Comparison of ENCODE assay signal across 13 cellular contexts in the genomic region with DNA sequence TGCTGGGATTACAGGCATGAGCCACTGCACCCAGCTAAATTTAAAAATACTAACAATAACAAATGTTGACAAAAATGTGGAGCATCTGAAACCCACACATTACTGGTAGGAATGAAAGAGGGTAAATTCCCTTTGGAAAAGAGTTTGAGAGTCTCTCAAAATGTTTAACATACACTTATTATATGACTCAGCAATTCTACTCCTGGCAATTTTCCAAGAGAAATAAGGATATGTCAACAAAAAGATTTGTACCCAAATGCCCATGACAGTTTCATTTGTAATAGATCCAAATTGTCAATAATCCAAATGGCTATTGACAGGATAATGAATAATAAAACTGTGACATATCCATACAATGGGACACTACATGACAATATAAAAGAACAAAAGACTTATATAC. TPM values are rescaled to one million over a fixed set of nuclear protein-coding genes. Genes with fewer than 3 reads are reported as not detected.
DNase-seq lines count a peak whose midpoint lies in the region; ATAC-seq and TF ChIP-seq lines count a peak whose summit lies in the region.
"Had no signal": no experiment of that assay in that cellular context is flagged by ENCODE, and none has a peak within 500 bp of the region (broad histone marks: within the 10 kb centered on the region; RNA-seq: fewer than 3 reads in every experiment).

No MANE protein-coding gene starts in this region.

- no peaks in the 10 kb centered on the region for H3K36me3 Mint-ChIP-seq in WTC11
- peaks cover 13% of the 10 kb centered on the region for H3K36me3 Mint-ChIP-seq in natural killer cell treated with Interleukin-12 subunit alpha and Interleukin-12 subunit beta and Interleukin-15 and Interleukin-18, amount 100 ng/mL, for 72 hours

- no peak for TF ChIP-seq CTCF in WTC11 (IDR thresholded peaks at IDR 0.05)

- H3K4me3 Mint-ChIP-seq in WTC11, result no peak overlapping the region
- no peak overlapping the region for H3K4me3 Mint-ChIP-seq in natural killer cell treated with Interleukin-12 subunit alpha and Interleukin-12 subunit beta and Interleukin-15 and Interleukin-18, amount 100 ng/mL, for 72 hours
- H3K4me3 Mint-ChIP-seq: central memory CD8-positive, alpha-beta T cell had no signal

- H3K9me3 Mint-ChIP-seq in WTC11, result no peaks in the 10 kb centered on the region
- H3K9me3 Mint-ChIP-seq in natural killer cell treated with Interleukin-12 subunit alpha and Interleukin-12 subunit beta and Interleukin-15 and Interleukin-18, amount 100 ng/mL, for 72 hours, result no peaks in the 10 kb centered on the region
- H3K9me3 Mint-ChIP-seq: central memory CD8-positive, alpha-beta T cell had no signal

- TF ChIP-seq EP300 in Ishikawa (IDR thresholded peaks at IDR 0.05; ENCODE audit: borderline replicate concordance), result no peak

- H3K27me3 Mint-ChIP-seq in WTC11 (ENCODE audit: low read depth), result no peaks in the 10 kb centered on the region
- no peaks in the 10 kb centered on the region for H3K27me3 Mint-ChIP-seq in natural killer cell treated with Interleukin-12 subunit alpha and Interleukin-12 subunit beta and Interleukin-15 and Interleukin-18, amount 100 ng/mL, for 72 hours
- H3K27me3 Mint-ChIP-seq: central memory CD8-positive, alpha-beta T cell had no signal

- no peak for ATAC-seq in WTC11
- ATAC-seq in natural killer cell treated with Interleukin-12 subunit alpha and Interleukin-12 subunit beta and Interleukin-15 and Interleukin-18, amount 100 ng/mL, for 72 hours, result no peak
- no peak for ATAC-seq in HG03439 (IDR thresholded peaks at IDR 0.05; ENCODE audit: unreplicated experiment)

- no peaks in the 10 kb centered on the region for H3K4me1 Mint-ChIP-seq in WTC11
- H3K4me1 Mint-ChIP-seq in natural killer cell treated with Interleukin-12 subunit alpha and Interleukin-12 subunit beta and Interleukin-15 and Interleukin-18, amount 100 ng/mL, for 72 hours (ENCODE audit: low read depth in 2 of 2), result peaks cover 33 to 38% of the 10 kb centered on the region in 2 donors

- no peak for TF ChIP-seq RAD21 in Ishikawa (IDR thresholded peaks at IDR 0.05; ENCODE audit: low read depth)

- CTCF ChIA-PET in WTC11 (lab: Charles Lee), result no interaction called here

- POLR2A ChIA-PET in WTC11 (lab: Charles Lee), result interaction anchor here (1.1 kb wide), 1 partner anchor 58 kb away, joined by 4 read pairs; the partner anchor contains the start of gene FBXO40

- DNase-seq in NCI-H82 (lab: John Stamatoyannopoulos, UW) (peak; percentile 16), NCI-H82 treated with DMSO at 0.1 percent for 48 hours (lab: John Stamatoyannopoulos, UW; ENCODE audit: unreplicated experiment) (no peak), WTC11 (ENCODE audit: low spot score) (no peak), germinal center (ENCODE audit: low spot score) (no peak)
- no peak for DNase-seq in natural killer cell treated with Interleukin-12 subunit alpha and Interleukin-12 subunit beta and Interleukin-15 and Interleukin-18, amount 100 ng/mL, for 72 hours (ENCODE audit: low spot score)
- DNase-seq in activated CD4-positive, alpha-beta T cell treated with anti-CD3 and anti-CD28 coated beads for 48 hours, result no peak
- DNase-seq: GF-D8, NCI-H2107, ovary, WERI-Rb-1 had no signal

- peak overlapping the region; percentile 66; the same call in 1 of the 2 replicates for H3K27ac Mint-ChIP-seq in WTC11
- peak overlapping the region; percentile 14 to 68 for H3K27ac Mint-ChIP-seq in natural killer cell treated with Interleukin-12 subunit alpha and Interleukin-12 subunit beta and Interleukin-15 and Interleukin-18, amount 100 ng/mL, for 72 hours

TF ChIP-seq in Ishikawa, 13 proteins besides CTCF, POLR2A, EP300 and RAD21:
- TF ChIP-seq NFIC (IDR thresholded peaks at IDR 0.05) (0 out of 2 replicates have a peak, but pooled peaks have one; percentile 36), TEAD4 (IDR thresholded peaks at IDR 0.05) (no peak)
TF ChIP-seq in Ishikawa: peak in this region for 1.

TF ChIP-seq in WTC11, 78 proteins besides CTCF, POLR2A, EP300 and RAD21 (continues in another document):
- no peak for TF ChIP-seq AFF4 (CRISPR knock-in tag; IDR thresholded peaks at IDR 0.05; ENCODE audit: borderline replicate concordance)
- no peak for TF ChIP-seq NR1H2 (CRISPR knock-in tag; IDR thresholded peaks at IDR 0.05)
- no peak for TF ChIP-seq ZNF532 (CRISPR knock-in tag; IDR thresholded peaks at IDR 0.05; ENCODE audit: borderline replicate concordance)
- TF ChIP-seq, protein P1, sequence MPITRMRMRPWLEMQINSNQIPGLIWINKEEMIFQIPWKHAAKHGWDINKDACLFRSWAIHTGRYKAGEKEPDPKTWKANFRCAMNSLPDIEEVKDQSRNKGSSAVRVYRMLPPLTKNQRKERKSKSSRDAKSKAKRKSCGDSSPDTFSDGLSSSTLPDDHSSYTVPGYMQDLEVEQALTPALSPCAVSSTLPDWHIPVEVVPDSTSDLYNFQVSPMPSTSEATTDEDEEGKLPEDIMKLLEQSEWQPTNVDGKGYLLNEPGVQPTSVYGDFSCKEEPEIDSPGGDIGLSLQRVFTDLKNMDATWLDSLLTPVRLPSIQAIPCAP (CRISPR knock-in tag; IDR thresholded peaks at IDR 0.05), result no peak

RNA-seq across cellular contexts. Expression of gene HCLS1, which starts 9.0 kb away (rescaled TPM):
- 1.9 to 2.7 TPM (median 2.6 TPM) in 3 replicates for total RNA-seq in WTC11 (2021)
- total RNA-seq in natural killer cell treated with Interleukin-12 subunit alpha and Interleukin-12 subunit beta and Interleukin-15 and Interleukin-18, amount 100 ng/mL, for 72 hours, result 100 to 1,000 TPM; 252 to 297 TPM

RNA-seq across cellular contexts. Expression of gene FBXO40, which starts 58.5 kb away (rescaled TPM):
- 0.04 to 0.09 TPM (median 0.07 TPM) in 3 replicates for total RNA-seq in WTC11 (2021)
- total RNA-seq in natural killer cell treated with Interleukin-12 subunit alpha and Interleukin-12 subunit beta and Interleukin-15 and Interleukin-18, amount 100 ng/mL, for 72 hours, result not detected

Comparison
In these comparisons a context has a peak if more than half of its experiments do, and no peak if none do; other contexts are left out.
1. RNA of gene HCLS1, which starts 9.0 kb away (total RNA-seq): 252 to 297 TPM in natural killer cell treated with Interleukin-12 subunit alpha and Interleukin-12 subunit beta and Interleukin-15 and Interleukin-18, amount 100 ng/mL, for 72 hours; 1.9 to 2.7 TPM in WTC11; every median in the first group is over 10 times any median in the second.